ENCODE assay signal across 1 cellular context in genomic region chr12:8698132-8698829, GRCh38.
TF ChIP-seq lines count a peak whose summit lies in the region.

No MANE protein-coding gene starts in this region.

TF ChIP-seq in GM23338, 12 proteins besides CTCF, POLR2A, EP300 and RAD21 (continued from another document):
- TF ChIP-seq REST (IDR thresholded peaks at IDR 0.05; ENCODE audit: unreplicated experiment), result no peak
- TF ChIP-seq STAT1 (IDR thresholded peaks at IDR 0.05; ENCODE audit: unreplicated experiment), result no peak
- no peak for TF ChIP-seq EZH2 (IDR thresholded peaks at IDR 0.05; ENCODE audit: low read depth, unreplicated experiment)
